ENCODE assay signal across 8 cellular contexts in genomic region chr11:119316017-119316728, GRCh38. TPM values are rescaled to one million over a fixed set of nuclear protein-coding genes. Genes with fewer than 3 reads are reported as not detected.
DNase-seq lines count a peak whose midpoint lies in the region; ATAC-seq and TF ChIP-seq lines count a peak whose summit lies in the region.

No MANE protein-coding gene starts in this region.

- no peaks in the 10 kb centered on the region for H3K27me3 ChIP-seq in CD4-positive, CD25-positive, alpha-beta regulatory T cell (ENCODE audit: control insufficient read depth, insufficient read depth, low read length)
- no peaks in the 10 kb centered on the region for H3K27me3 ChIP-seq in IMR-90 (ENCODE audit: control insufficient read depth, insufficient read depth, low read length)

- H3K9ac ChIP-seq in IMR-90 (ENCODE audit: low read depth, low read length) = peak overlapping the region; percentile 81

- peaks cover 54% of the 10 kb centered on the region for H3K4me1 ChIP-seq in CD4-positive, CD25-positive, alpha-beta regulatory T cell (ENCODE audit: control insufficient read depth, insufficient read depth, low read length, poor library complexity, severe bottlenecking)
- peaks cover 43% of the 10 kb centered on the region for H3K4me1 ChIP-seq in IMR-90 (ENCODE audit: control insufficient read depth, insufficient read depth, low read length)

- H4K91ac ChIP-seq in IMR-90 (ENCODE audit: insufficient read depth, low read depth, low read length) = peak overlapping the region; percentile 82

- peak overlapping the region; percentile 75 to 89 (median 82) for H3K4me3 Mint-ChIP-seq in CD4-positive, CD25-positive, alpha-beta regulatory T cell
- peak overlapping the region; percentile 81 for H3K4me3 Mint-ChIP-seq in activated T-helper 17 cell treated with anti-CD3 and anti-CD28 coated beads, Interleukin-2, amount 50 U/mL, for 72 hours

- H2BK20ac ChIP-seq in IMR-90 (ENCODE audit: low read depth, low read length) = no peak overlapping the region

- 0% methylated on average over 9 of the region's 46 CpGs; no CpG with 5 or more reads in 1 of the 2 experiments for WGBS in IMR-90 (ENCODE audit: extremely low coverage in 2 of 2, insufficient read length in 1 of 2), 2 experiments

- no peak overlapping the region; the same call in 1 of the 2 replicates for H3K18ac ChIP-seq in IMR-90 (ENCODE audit: low read depth, low read length)

- H4K5ac ChIP-seq in IMR-90 (ENCODE audit: low read depth, low read length) = 0 out of 2 replicates have a peak overlapping the region, but pooled peaks have one; percentile 8

- no TSS peak for BruUV-seq in IMR-90 (replicated peaks; lab: Mats Ljungman, UMichigan)

- no peak for TF ChIP-seq CTCF in IMR-90 (conservative IDR thresholded peaks at IDR 0.05; ENCODE audit: low read depth, low read length)

- POLR2A ChIA-PET in IMR-90 (lab: Charles Lee; ENCODE audit: unreplicated experiment) = interaction anchor here (1.6 kb wide), 1 partner anchor 21 kb away, joined by 8 read pairs; no protein-coding TSS in a partner anchor

- no peaks in the 10 kb centered on the region for H3K9me3 ChIP-seq in CD4-positive, CD25-positive, alpha-beta regulatory T cell (ENCODE audit: control insufficient read depth in 2 of 2, low read length in 2 of 2)
- H3K9me3 ChIP-seq in IMR-90 (ENCODE audit: control insufficient read depth, insufficient read depth, low read length) = no peaks in the 10 kb centered on the region

- in situ Hi-C loops in IMR-90 (cut with MboI; ENCODE audit: low sequenced_read_pairs) = no loop called here

- H2AK5ac ChIP-seq in IMR-90 (ENCODE audit: low read depth, low read length) = peak overlapping the region; percentile 87

- no peak overlapping the region for H3K27ac ChIP-seq in CD4-positive, CD25-positive, alpha-beta regulatory T cell (ENCODE audit: insufficient read depth, low read length, poor library complexity, severe bottlenecking)
- H3K27ac ChIP-seq in IMR-90 (ENCODE audit: insufficient read depth, low read length) = peak overlapping the region; percentile 69

- no peak for ATAC-seq in CD4-positive, CD25-positive, alpha-beta regulatory T cell (ENCODE audit: low read depth in 2 of 2)
- ATAC-seq in IMR-90 (ENCODE audit: low read depth) (peak; percentile 0; the same call in 1 of the 2 replicates), left ventricle myocardium superior (peak; percentile 61), HG02642 (IDR thresholded peaks at IDR 0.05; ENCODE audit: poor library complexity, unreplicated experiment) (no peak), GM19351 (IDR thresholded peaks at IDR 0.05; ENCODE audit: unreplicated experiment) (no peak)
- no peak for ATAC-seq in activated T-helper 17 cell treated with anti-CD3 and anti-CD28 coated beads, Interleukin-2, amount 50 U/mL, for 72 hours (replicated peaks)

- peak overlapping the region; percentile 57; the same call in 1 of the 2 replicates for H3K56ac ChIP-seq in IMR-90 (ENCODE audit: extremely low read depth, insufficient read depth, low read length)

- peak overlapping the region; percentile 28 to 70; a peak in 3 of 4 replicates for H4K8ac ChIP-seq in IMR-90 (ENCODE audit: low read depth in 2 of 2, low read length in 2 of 2)

- peak overlapping the region; percentile 71 for H3K4me2 ChIP-seq in IMR-90 (ENCODE audit: low read depth, low read length)

- TF ChIP-seq RAD21 in IMR-90 (IDR thresholded peaks at IDR 0.05; ENCODE audit: low read length) = no peak

- peak overlapping the region; percentile 98 for H2AK9ac ChIP-seq in IMR-90 (replicated peaks; ENCODE audit: low read depth, low read length, poor library complexity)

- peak overlapping the region; percentile 92 for H3K14ac ChIP-seq in IMR-90 (replicated peaks; ENCODE audit: low read depth, low read length)

- no peaks in the 10 kb centered on the region for H3K36me3 ChIP-seq in CD4-positive, CD25-positive, alpha-beta regulatory T cell (ENCODE audit: control insufficient read depth, insufficient read depth, low read length)
- H3K36me3 ChIP-seq in IMR-90 (ENCODE audit: control insufficient read depth, insufficient read depth, low read length) = peaks cover 27% of the 10 kb centered on the region

- intact Hi-C loops in IMR-90 (cut with micrococcal nuclease) = no loop called here
- intact Hi-C loops in left ventricle myocardium superior (cut with micrococcal nuclease) = no loop called here

- H3K23ac ChIP-seq in IMR-90 (ENCODE audit: low read depth, low read length) = peak overlapping the region; percentile 69

- H3K9me3 Mint-ChIP-seq in CD4-positive, CD25-positive, alpha-beta regulatory T cell = no peaks in the 10 kb centered on the region
- no peaks in the 10 kb centered on the region for H3K9me3 Mint-ChIP-seq in activated T-helper 17 cell treated with anti-CD3 and anti-CD28 coated beads, Interleukin-2, amount 50 U/mL, for 72 hours

- no peaks in the 10 kb centered on the region for H3K36me3 Mint-ChIP-seq in CD4-positive, CD25-positive, alpha-beta regulatory T cell
- no peaks in the 10 kb centered on the region for H3K36me3 Mint-ChIP-seq in activated T-helper 17 cell treated with anti-CD3 and anti-CD28 coated beads, Interleukin-2, amount 50 U/mL, for 72 hours (ENCODE audit: low read depth)

- peak overlapping the region; percentile 82 for H3K4ac ChIP-seq in IMR-90 (ENCODE audit: low read depth, low read length)

- peaks cover 11 to 59% of the 10 kb centered on the region in 2 experiments; a peak in 3 of 4 replicates for H3K79me1 ChIP-seq in IMR-90 (ENCODE audit: low read depth in 1 of 2, low read length in 2 of 2)

- CTCF ChIA-PET in IMR-90 (lab: Yijun Ruan, JAX) = interaction anchor here (1.1 to 2.1 kb wide), 3 partner anchors 10 to 120 kb away, joined by 4 to 6 read pairs (median 4); no protein-coding TSS in a partner anchor

- dilution Hi-C loops in IMR-90 (cut with HindIII; ENCODE audit: low sequenced_read_pairs, unreplicated experiment) = no loop called here

- H2BK120ac ChIP-seq in IMR-90 (ENCODE audit: low read depth, low read length) = peak overlapping the region; percentile 73

- TF ChIP-seq POLR2A in IMR-90 (IDR thresholded peaks at IDR 0.05; ENCODE audit: low read depth, low read length) = no peak

- peaks cover 0 to 40% (median 8%) of the 10 kb centered on the region in 4 donors for H3K4me1 Mint-ChIP-seq in CD4-positive, CD25-positive, alpha-beta regulatory T cell
- peaks cover 13% of the 10 kb centered on the region for H3K4me1 Mint-ChIP-seq in activated T-helper 17 cell treated with anti-CD3 and anti-CD28 coated beads, Interleukin-2, amount 50 U/mL, for 72 hours

- H2BK15ac ChIP-seq in IMR-90 (ENCODE audit: low read depth, low read length) = peak overlapping the region; percentile 39; the same call in 2 of the 3 replicates

- DNase-seq in CD4-positive, CD25-positive, alpha-beta regulatory T cell = no peak
- DNase-seq in IMR-90 (no peak), left ventricle myocardium superior (peak; percentile 82), putamen (ENCODE audit: low spot score) (peak; percentile 88), SW 1271 (lab: John Stamatoyannopoulos, UW) (no peak)

- H4K20me1 ChIP-seq in IMR-90 (ENCODE audit: insufficient read depth, low read length) = peaks cover 19% of the 10 kb centered on the region

- H3K9me1 ChIP-seq in IMR-90 (ENCODE audit: insufficient read depth, low read length) = peaks cover 26% of the 10 kb centered on the region

- H2AFZ ChIP-seq in IMR-90 (replicated peaks; ENCODE audit: low read length, poor library complexity) = peak overlapping the region; percentile 93

- H3K4me3 ChIP-seq in CD4-positive, CD25-positive, alpha-beta regulatory T cell (ENCODE audit: low read depth, low read length) = peak overlapping the region; percentile 44
- H3K4me3 ChIP-seq in IMR-90 (ENCODE audit: insufficient read depth, low read depth, low read length) = peak overlapping the region; percentile 87

- peak overlapping the region in 1 of 3 donors; percentile 47 for H3K27ac Mint-ChIP-seq in CD4-positive, CD25-positive, alpha-beta regulatory T cell
- H3K27ac Mint-ChIP-seq in activated T-helper 17 cell treated with anti-CD3 and anti-CD28 coated beads, Interleukin-2, amount 50 U/mL, for 72 hours = peak overlapping the region; percentile 54

- H3K27me3 Mint-ChIP-seq in CD4-positive, CD25-positive, alpha-beta regulatory T cell = peaks cover 23% of the 10 kb centered on the region
- no peaks in the 10 kb centered on the region for H3K27me3 Mint-ChIP-seq in activated T-helper 17 cell treated with anti-CD3 and anti-CD28 coated beads, Interleukin-2, amount 50 U/mL, for 72 hours

- peak overlapping the region; percentile 79 for H2BK5ac ChIP-seq in IMR-90 (ENCODE audit: low read depth, low read length, poor library complexity, severe bottlenecking)

RNA-seq across cellular contexts. Expression of gene MCAM, which starts 0.8 kb away (rescaled TPM):
- 10.1 TPM for total RNA-seq in CD4-positive, CD25-positive, alpha-beta regulatory T cell
- polyA plus RNA-seq in CD4-positive, CD25-positive, alpha-beta regulatory T cell = 1 to 10 TPM in 3 of 4 donors, under 1 TPM in 1; 0.37 to 1.6 (median 1.5) TPM
- total RNA-seq in IMR-90 (2012; rRNA removed) = 131 and 165 TPM in 2 replicates
- polyA plus RNA-seq in IMR-90 (2012; rRNA removed) = 79.4 and 95.1 TPM in 2 replicates
- 197 and 220 TPM in 2 replicates for polyA plus RNA-seq in IMR-90 (2012; cell fraction: cytosol; rRNA removed)
- polyA plus RNA-seq in IMR-90 (2012; cell fraction: nucleus; rRNA removed; ENCODE audit: low replicate concordance) = 58.2 and 150 TPM in 2 replicates
- 10 to 100 TPM in 1 of 2 donors, 1 to 10 TPM in 1; 8.2 to 31.1 TPM for total RNA-seq in activated T-helper 17 cell treated with anti-CD3 and anti-CD28 coated beads, Interleukin-2, amount 50 U/mL, for 72 hours
- 44.7 TPM for total RNA-seq in left ventricle myocardium superior

RNA-seq across cellular contexts. Expression of gene RNF26, which starts 18.2 kb away (rescaled TPM):
- 21.0 TPM for total RNA-seq in CD4-positive, CD25-positive, alpha-beta regulatory T cell
- 10 to 100 TPM; 27.5 to 38.3 (median 37.4) TPM for polyA plus RNA-seq in CD4-positive, CD25-positive, alpha-beta regulatory T cell
- 3.4 and 3.6 TPM in 2 replicates for total RNA-seq in IMR-90 (2012; rRNA removed)
- 36.7 and 38.1 TPM in 2 replicates for polyA plus RNA-seq in IMR-90 (2012; rRNA removed)
- polyA plus RNA-seq in IMR-90 (2012; cell fraction: cytosol; rRNA removed) = 34.0 and 44.0 TPM in 2 replicates
- 7.8 and 14.3 TPM in 2 replicates for polyA plus RNA-seq in IMR-90 (2012; cell fraction: nucleus; rRNA removed; ENCODE audit: low replicate concordance)
- 10 to 100 TPM; 23.7 to 32.6 TPM for total RNA-seq in activated T-helper 17 cell treated with anti-CD3 and anti-CD28 coated beads, Interleukin-2, amount 50 U/mL, for 72 hours
- total RNA-seq in left ventricle myocardium superior = 13.2 TPM

RNA-seq across cellular contexts. Expression of gene C1QTNF5, which starts 24.5 kb away (rescaled TPM):
- total RNA-seq in CD4-positive, CD25-positive, alpha-beta regulatory T cell = not detected
- polyA plus RNA-seq in CD4-positive, CD25-positive, alpha-beta regulatory T cell = not detected
- total RNA-seq in IMR-90 (2012; rRNA removed) = 1.9 and 2.0 TPM in 2 replicates
- polyA plus RNA-seq in IMR-90 (2012; rRNA removed) = 5.4 and 5.8 TPM in 2 replicates
- polyA plus RNA-seq in IMR-90 (2012; cell fraction: cytosol; rRNA removed) = 5.1 and 9.5 TPM in 2 replicates
- polyA plus RNA-seq in IMR-90 (2012; cell fraction: nucleus; rRNA removed; ENCODE audit: low replicate concordance) = 5.6 and 7.4 TPM in 2 replicates
- total RNA-seq in activated T-helper 17 cell treated with anti-CD3 and anti-CD28 coated beads, Interleukin-2, amount 50 U/mL, for 72 hours = not detected
- 14.4 TPM for total RNA-seq in left ventricle myocardium superior

RNA-seq across cellular contexts. Expression of gene MFRP, which starts 30.3 kb away (rescaled TPM):
- total RNA-seq in CD4-positive, CD25-positive, alpha-beta regulatory T cell = not detected
- not detected for polyA plus RNA-seq in CD4-positive, CD25-positive, alpha-beta regulatory T cell
- total RNA-seq in IMR-90 (2012; rRNA removed) (not detected in 2 replicates), left ventricle myocardium superior (not detected)
- polyA plus RNA-seq in IMR-90 (2012; rRNA removed) = not detected in 2 replicates
- polyA plus RNA-seq in IMR-90 (2012; cell fraction: cytosol; rRNA removed) = 0.02 and 0.05 TPM in 2 replicates
- not detected in 2 replicates for polyA plus RNA-seq in IMR-90 (2012; cell fraction: nucleus; rRNA removed; ENCODE audit: low replicate concordance)
- not detected for total RNA-seq in activated T-helper 17 cell treated with anti-CD3 and anti-CD28 coated beads, Interleukin-2, amount 50 U/mL, for 72 hours

Comparison
In these comparisons a context has a peak if more than half of its experiments do, and no peak if none do; other contexts are left out.
1. ATAC-seq: peak in IMR-90 (single experiment) and left ventricle myocardium superior (single experiment); none in CD4-positive, CD25-positive, alpha-beta regulatory T cell (0 of 2), activated T-helper 17 cell treated with anti-CD3 and anti-CD28 coated beads, Interleukin-2, amount 50 U/mL, for 72 hours (single experiment), HG02642 (single experiment) and GM19351 (single experiment).
2. DNase-seq: peak in left ventricle myocardium superior (single experiment) and putamen (single experiment); none in CD4-positive, CD25-positive, alpha-beta regulatory T cell (0 of 3), IMR-90 (single experiment) and SW 1271 (0 of 2).